In genomic region chrX:30887721-30888120, GRCh38 we compare ENCODE assay signal across 8 cellular contexts. TPM values are rescaled to one million over a fixed set of nuclear protein-coding genes. Genes with fewer than 3 reads are reported as not detected.
DNase-seq lines count a peak whose midpoint lies in the region; ATAC-seq lines count a peak whose summit lies in the region.

No MANE protein-coding gene starts in this region.

- no peak overlapping the region for H3K27ac ChIP-seq in HUES48 (ENCODE audit: low read depth, low read length)
- H3K27ac ChIP-seq in iPS-20b (ENCODE audit: low read length), result no peak overlapping the region
- no peak overlapping the region for H3K27ac ChIP-seq in aorta (ENCODE audit: low read depth in 1 of 2, low read length in 2 of 2)

- 64 to 66% methylated on average over 4 of the region's 4 CpGs for WGBS in aorta, 2 donors

- no peaks in the 10 kb centered on the region for H3K4me1 ChIP-seq in HUES48 (ENCODE audit: control insufficient read depth, insufficient read depth, low read length)
- H3K4me1 ChIP-seq in iPS-20b (ENCODE audit: insufficient read depth, low read length), result 0 out of 2 replicates have a peak, but pooled peaks cover 3% of the 10 kb centered on the region
- no peaks in the 10 kb centered on the region for H3K4me1 ChIP-seq in aorta (ENCODE audit: control insufficient read depth in 1 of 2, insufficient read depth in 2 of 2, low read length in 2 of 2)

- intact Hi-C loops in aorta (cut with DNase I), result no loop called here

- H3K9ac ChIP-seq in HUES48 (ENCODE audit: low read depth, low read length), result no peak overlapping the region
- H3K9ac ChIP-seq in iPS-20b (ENCODE audit: low read depth, low read length), result no peak overlapping the region; the same call in 1 of the 2 replicates

- peak overlapping the region; percentile 78; the same call in 1 of the 2 replicates for H3K4me3 ChIP-seq in HUES48 (ENCODE audit: low read depth, low read length)
- H3K4me3 ChIP-seq in iPS-20b (ENCODE audit: low read length), result peak overlapping the region; percentile 81
- H3K4me3 ChIP-seq in aorta (ENCODE audit: low read length in 2 of 2), result peak overlapping the region in 1 of 2 donors; percentile 75

- ATAC-seq in aorta (ENCODE audit: low FRiP score), result no peak

- H3K27me3 ChIP-seq in HUES48 (ENCODE audit: control insufficient read depth, insufficient read depth, low read length) (no peaks in the 10 kb centered on the region), iPS-20b (ENCODE audit: insufficient read depth, low read length) (no peaks in the 10 kb centered on the region), aorta (ENCODE audit: control insufficient read depth in 1 of 2, insufficient read depth in 2 of 2, low read length in 1 of 2) (no peaks in the 10 kb centered on the region)

- peak; percentile 28 for DNase-seq in activated CD8-positive, alpha-beta memory T cell treated with anti-CD3 and anti-CD28 coated beads, Interleukin-2, amount 50 U/mL, for 24 hours (ENCODE audit: extremely low read depth)
- DNase-seq in stimulated activated CD4-positive, alpha-beta T cell treated with anti-CD3 and anti-CD28 coated beads, TNF-alpha, amount 100 ng/mL, for 48 hours (ENCODE audit: low read depth in 3 of 3), result peak; percentile 16 to 53 (median 25)
- no peak for DNase-seq in aorta
- no peak for DNase-seq in SHP77 (lab: John Stamatoyannopoulos, UW)
- no peak for DNase-seq in amygdala (lab: John Stamatoyannopoulos, UW)
- no peak for DNase-seq in GDM1 (lab: John Stamatoyannopoulos, UW)

- H3K36me3 ChIP-seq in HUES48 (ENCODE audit: control insufficient read depth, insufficient read depth, low read length) (no peaks in the 10 kb centered on the region), iPS-20b (ENCODE audit: insufficient read depth, low read depth, low read length) (no peaks in the 10 kb centered on the region), aorta (ENCODE audit: control insufficient read depth in 1 of 2, insufficient read depth in 2 of 2, low read length in 1 of 2) (no peaks in the 10 kb centered on the region)

- H3K9me3 ChIP-seq in HUES48 (ENCODE audit: control insufficient read depth, insufficient read depth, low read length) (no peaks in the 10 kb centered on the region), iPS-20b (ENCODE audit: insufficient read depth, low read depth, low read length) (no peaks in the 10 kb centered on the region), aorta (ENCODE audit: control insufficient read depth, low read length) (no peaks in the 10 kb centered on the region)

RNA-seq across cellular contexts. Expression of gene TAB3, which starts 1.3 kb away (rescaled TPM):
- total RNA-seq in aorta, result 10 to 100 TPM; 16.9 to 18.0 TPM
- polyA plus RNA-seq in aorta, result 1 to 10 TPM; 4.5 to 7.4 TPM

Comparison
In these comparisons a context has a peak if more than half of its experiments do, and no peak if none do; other contexts are left out.
1. DNase-seq: peak in activated CD8-positive, alpha-beta memory T cell treated with anti-CD3 and anti-CD28 coated beads, Interleukin-2, amount 50 U/mL, for 24 hours (single experiment) and stimulated activated CD4-positive, alpha-beta T cell treated with anti-CD3 and anti-CD28 coated beads, TNF-alpha, amount 100 ng/mL, for 48 hours (3 of 3); none in aorta (0 of 2), SHP77 (0 of 2), amygdala (0 of 56) and GDM1 (single experiment).